ENCODE assay signal across 19 cellular contexts in genomic region chr6:111176038-111176762, GRCh38.
A peak's percentile ranks its signal among the peaks of the same experiment; 100 is the strongest.
DNase-seq lines count a peak whose midpoint lies in the region; ATAC-seq, FAIRE-seq and TF ChIP-seq lines count a peak whose summit lies in the region.
"Had no signal": no experiment of that assay in that cellular context is flagged by ENCODE, and none has a peak within 500 bp of the region (broad histone marks: within the 10 kb centered on the region; RNA-seq: fewer than 3 reads in every experiment).

No MANE protein-coding gene starts in this region.

- TF ChIP-seq POLR2A in GM12892 (IDR thresholded peaks at IDR 0.05; ENCODE audit: low read depth, low read length) (no peak), body of pancreas (IDR thresholded peaks at IDR 0.05) (no peak)

- H3K27ac ChIP-seq in body of pancreas, result peak overlapping the region; percentile 30 to 78 (median 66)
- peak overlapping the region; percentile 46 to 60 for H3K27ac ChIP-seq in liver (ENCODE audit: low read depth in 1 of 2, low read length in 2 of 2)
- no peak overlapping the region for H3K27ac ChIP-seq in small intestine (ENCODE audit: low read depth in 1 of 2, low read length in 1 of 2)
- H3K27ac ChIP-seq: GM23248 had no signal

- no peak for DNase-seq in GM12892 (ENCODE audit: insufficient read length)
- DNase-seq in body of pancreas, result peak; percentile 34 to 65 (median 47)
- DNase-seq in small intestine, result peak; percentile 66
- no peak for DNase-seq in NCI-H1694 (lab: John Stamatoyannopoulos, UW)
- DNase-seq in omental fat pad (ENCODE audit: low spot score), result no peak
- no peak for DNase-seq in NCI-H345 treated with DMSO at 0.1 percent for 48 hours (lab: John Stamatoyannopoulos, UW; ENCODE audit: unreplicated experiment)
- DNase-seq: ACHN; C1 segment of cervical spinal cord; CD4-positive, alpha-beta T cell; DMS153; DMS79 treated with DMSO at 0.1 percent for 48 hours; EL; GDM1; GM23248 had no signal

- H3K36me3 ChIP-seq in body of pancreas (replicated peaks in 1 of 2; ENCODE audit: insufficient read depth in 1 of 2, low read depth in 2 of 2), result no peaks in the 10 kb centered on the region
- H3K36me3 ChIP-seq in liver (ENCODE audit: control insufficient read depth in 4 of 4, insufficient read depth in 3 of 4, low read depth in 1 of 4, low read length in 3 of 4), result no peaks in the 10 kb centered on the region
- no peaks in the 10 kb centered on the region for H3K36me3 ChIP-seq in small intestine (ENCODE audit: control insufficient read depth in 2 of 2, insufficient read depth in 2 of 2, low read length in 2 of 2)

- TF ChIP-seq RAD21 in liver (IDR thresholded peaks at IDR 0.05), result peak; percentile 8 to 31

- TF ChIP-seq CTCF in body of pancreas (IDR thresholded peaks at IDR 0.05) (no peak), liver (IDR thresholded peaks at IDR 0.05; ENCODE audit: low read depth, low read length, missing input control) (no peak), omental fat pad (IDR thresholded peaks at IDR 0.05) (no peak)

- FAIRE-seq in GM12892 (lab: Jason Lieb, UNC), result peak; percentile 5
- no peak for FAIRE-seq in small intestine (lab: Jason Lieb, UNC)
- FAIRE-seq: GM18507, H54 had no signal

- WGBS in body of pancreas, 2 donors, result 18 to 26% methylated on average over 2 of the region's 2 CpGs
- 30% methylated on average over 2 of the region's 2 CpGs for WGBS in liver
- 15 to 66% (median 37%) methylated on average over 2 of the region's 2 CpGs for WGBS in small intestine, 3 donors

- no peaks in the 10 kb centered on the region for H3K9me3 ChIP-seq in body of pancreas
- H3K9me3 ChIP-seq in liver (ENCODE audit: control insufficient read depth in 4 of 4, low read length in 3 of 4), result no peaks in the 10 kb centered on the region
- H3K9me3 ChIP-seq in small intestine (ENCODE audit: control insufficient read depth, low read depth), result no peaks in the 10 kb centered on the region

- H3K4me3 ChIP-seq in body of pancreas, result no peak overlapping the region
- no peak overlapping the region for H3K4me3 ChIP-seq in liver (ENCODE audit: low read depth in 1 of 3, low read length in 3 of 3)
- H3K4me3 ChIP-seq in small intestine (ENCODE audit: low read depth in 1 of 2, low read length in 2 of 2), result no peak overlapping the region
- H3K4me3 ChIP-seq: GM23248 had no signal

- ATAC-seq in body of pancreas (peak; percentile 87), omental fat pad (ENCODE audit: low FRiP score) (no peak), GM21619 (IDR thresholded peaks at IDR 0.05; ENCODE audit: unreplicated experiment) (no peak)
- ATAC-seq: HCT116 had no signal

- no peaks in the 10 kb centered on the region for H3K27me3 ChIP-seq in body of pancreas
- H3K27me3 ChIP-seq in liver (ENCODE audit: control insufficient read depth in 4 of 4, insufficient read depth in 4 of 4, low read length in 3 of 4), result no peaks in the 10 kb centered on the region
- H3K27me3 ChIP-seq in small intestine (ENCODE audit: control insufficient read depth in 2 of 2, insufficient read depth in 2 of 2, low read length in 2 of 2), result no peaks in the 10 kb centered on the region

- peak overlapping the region in 1 of 2 donors; percentile 22 for H3K9ac ChIP-seq in liver (ENCODE audit: low read depth in 1 of 2, low read length in 2 of 2)
- H3K9ac ChIP-seq: GM23248 had no signal

- intact Hi-C loops in body of pancreas (cut with DNase I), result no loop called here

- peaks cover 55% of the 10 kb centered on the region for H3K4me1 ChIP-seq in body of pancreas
- H3K4me1 ChIP-seq in liver (ENCODE audit: control insufficient read depth in 4 of 4, insufficient read depth in 4 of 4, low read length in 3 of 4), result peaks cover 0 to 33% (median 18%) of the 10 kb centered on the region in 4 donors
- no peaks in the 10 kb centered on the region for H3K4me1 ChIP-seq in small intestine (ENCODE audit: control insufficient read depth in 2 of 2, insufficient read depth in 1 of 2, low read depth in 1 of 2, low read length in 1 of 2)

TF ChIP-seq in liver, 16 proteins besides CTCF, POLR2A, EP300 and RAD21:
- TF ChIP-seq ZBTB33 (IDR thresholded peaks at IDR 0.05) (peak; percentile 33), RXRA (IDR thresholded peaks at IDR 0.05) (peak; percentile 36 to 63), FOXA1 (IDR thresholded peaks at IDR 0.05) (peak; percentile 25), REST (IDR thresholded peaks at IDR 0.05) (peak; percentile 34), FOXA2 (IDR thresholded peaks at IDR 0.05) (no peak), EGR1 (IDR thresholded peaks at IDR 0.05; ENCODE audit: low read depth in 2 of 2) (no peak), JUND (IDR thresholded peaks at IDR 0.05) (peak; percentile 43 to 49), TAF1 (conservative IDR thresholded peaks at IDR 0.05) (no peak), HNF4G (IDR thresholded peaks at IDR 0.05) (peak; percentile 67), HNF4A (conservative IDR thresholded peaks at IDR 0.05) (peak; percentile 91 to 93), ATF3 (IDR thresholded peaks at IDR 0.05) (no peak), YY1 (IDR thresholded peaks at IDR 0.05) (peak; percentile 33), NR2F2 (IDR thresholded peaks at IDR 0.05) (no peak), MAX (IDR thresholded peaks at IDR 0.05) (peak; percentile 12), GABPA (IDR thresholded peaks at IDR 0.05 in 1 of 2, conservative IDR thresholded peaks at IDR 0.05 in 1 of 2) (no peak), SP1 (IDR thresholded peaks at IDR 0.05) (peak; percentile 89)
TF ChIP-seq in liver: peak in this region for 10.

Comparison
In these comparisons a context has a peak if more than half of its experiments do, and no peak if none do; other contexts are left out.
1. DNase-seq: peak in body of pancreas (4 of 4) and small intestine (single experiment); none in GM12892 (single experiment), NCI-H1694 (single experiment), omental fat pad (single experiment) and NCI-H345 treated with DMSO at 0.1 percent for 48 hours (single experiment).
2. H3K27ac ChIP-seq: peak in body of pancreas (4 of 4) and liver (2 of 2); none in small intestine (0 of 2).